Comparison of ENCODE assay signal across 10 cellular contexts in the genomic region with DNA sequence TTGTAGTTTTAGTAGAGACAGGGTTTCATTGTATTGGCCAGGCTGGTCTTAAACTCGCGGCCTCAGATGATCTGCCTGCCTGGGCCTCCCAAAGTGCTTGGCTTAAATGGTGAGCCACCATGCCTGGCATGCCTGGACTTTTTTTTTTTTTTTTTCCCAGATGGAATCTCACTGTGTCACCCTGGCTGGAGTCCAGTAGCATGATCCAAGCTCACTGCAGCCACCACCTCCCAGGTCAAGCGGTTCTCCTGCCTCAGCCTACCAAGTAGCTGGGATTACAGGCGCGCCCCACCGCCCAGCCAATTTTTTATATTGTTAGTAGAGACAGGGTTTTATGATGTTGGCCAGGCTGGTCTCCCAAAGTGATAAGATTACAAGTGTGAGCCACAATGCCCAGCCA. TPM values are rescaled to one million over a fixed set of nuclear protein-coding genes. Genes with fewer than 3 reads are reported as not detected.
A peak's percentile ranks its signal among the peaks of the same experiment; 100 is the strongest.
DNase-seq lines count a peak whose midpoint lies in the region; ATAC-seq and TF ChIP-seq lines count a peak whose summit lies in the region.
"Had no signal": no experiment of that assay in that cellular context is flagged by ENCODE, and none has a peak within 500 bp of the region (broad histone marks: within the 10 kb centered on the region; RNA-seq: fewer than 3 reads in every experiment).

No MANE protein-coding gene starts in this region.

- H3K4me3 ChIP-seq in astrocyte of the spinal cord (ENCODE audit: low read depth, low read length) = no peak overlapping the region
- H3K4me3 ChIP-seq in aorta (ENCODE audit: low read length in 2 of 2) = no peak overlapping the region
- no peak overlapping the region for H3K4me3 ChIP-seq in naive thymus-derived CD4-positive, alpha-beta T cell (ENCODE audit: low read length)
- no peak overlapping the region for H3K4me3 ChIP-seq in H7 (ENCODE audit: insufficient read depth, low read depth, low read length)

- peak overlapping the region in 1 of 2 donors; percentile 21 for H3K4me3 Mint-ChIP-seq in activated T-cell treated with anti-CD3 and anti-CD28 coated beads, Interleukin-2, amount 50 U/mL, for 72 hours
- H3K4me3 Mint-ChIP-seq in naive thymus-derived CD4-positive, alpha-beta T cell = peak overlapping the region in 3 of 10 donors; percentile 4 to 43 (median 31)

- TF ChIP-seq CTCF in astrocyte of the spinal cord (IDR thresholded peaks at IDR 0.05; ENCODE audit: low read depth, low read length) = no peak

- no peaks in the 10 kb centered on the region for H3K27me3 ChIP-seq in aorta (ENCODE audit: control insufficient read depth in 1 of 2, insufficient read depth in 2 of 2, low read length in 1 of 2)
- H3K27me3 ChIP-seq in naive thymus-derived CD4-positive, alpha-beta T cell (ENCODE audit: control insufficient read depth in 2 of 2, insufficient read depth in 2 of 2, low read length in 2 of 2) = no peaks in the 10 kb centered on the region
- no peaks in the 10 kb centered on the region for H3K27me3 ChIP-seq in H7 (ENCODE audit: control insufficient read depth, insufficient read depth, low read length)

- POLR2A ChIA-PET in naive thymus-derived CD4-positive, alpha-beta T cell (lab: Charles Lee) = interaction anchor here (0.5 kb wide), 1 partner anchor 179 kb away, joined by 3 read pairs; no protein-coding TSS in a partner anchor

- H3K9me3 Mint-ChIP-seq in activated T-cell treated with anti-CD3 and anti-CD28 coated beads, Interleukin-2, amount 50 U/mL, for 72 hours = no peaks in the 10 kb centered on the region
- H3K9me3 Mint-ChIP-seq in naive thymus-derived CD4-positive, alpha-beta T cell = no peaks in the 10 kb centered on the region

- peak overlapping the region; percentile 73 for H3K27ac Mint-ChIP-seq in activated T-cell treated with anti-CD3 and anti-CD28 coated beads, Interleukin-2, amount 50 U/mL, for 72 hours
- H3K27ac Mint-ChIP-seq in naive thymus-derived CD4-positive, alpha-beta T cell = peak overlapping the region in 4 of 9 donors; percentile 57 to 65 (median 58)

- CTCF ChIA-PET in naive thymus-derived CD4-positive, alpha-beta T cell (lab: Charles Lee) = no interaction called here

- peaks cover 56% of the 10 kb centered on the region for H3K4me1 Mint-ChIP-seq in activated T-cell treated with anti-CD3 and anti-CD28 coated beads, Interleukin-2, amount 50 U/mL, for 72 hours (ENCODE audit: low read depth)
- H3K4me1 Mint-ChIP-seq in naive thymus-derived CD4-positive, alpha-beta T cell = peaks cover 16 to 56% (median 44%) of the 10 kb centered on the region in 7 donors

- no peak for DNase-seq in activated T-cell treated with anti-CD3 and anti-CD28 coated beads, Interleukin-2, amount 50 U/mL, for 72 hours
- no peak for DNase-seq in activated T-cell treated with anti-CD3 and anti-CD28 coated beads, Interleukin-2, amount 50 U/mL, for 48 hours
- peak; percentile 74 for DNase-seq in astrocyte of the spinal cord (ENCODE audit: low read depth, low spot score)
- peak; percentile 69 for DNase-seq in left lobe of liver (ENCODE audit: low spot score)
- DNase-seq in aorta = peak; percentile 76 to 84
- no peak for DNase-seq in naive thymus-derived CD4-positive, alpha-beta T cell
- DNase-seq in H7 = no peak
- DNase-seq: DMS153; stimulated activated CD4-positive, alpha-beta T cell treated with anti-CD3 and anti-CD28 coated beads, Interleukin-12 subunit alpha, Interleukin-12 subunit beta, amount 100 ng/mL, for 4 hours had no signal

- peak overlapping the region in 1 of 2 donors; percentile 81 for H3K27ac ChIP-seq in aorta (ENCODE audit: low read depth in 1 of 2, low read length in 2 of 2)
- no peak overlapping the region for H3K27ac ChIP-seq in naive thymus-derived CD4-positive, alpha-beta T cell (ENCODE audit: low read depth, low read length)

- H3K36me3 Mint-ChIP-seq in activated T-cell treated with anti-CD3 and anti-CD28 coated beads, Interleukin-2, amount 50 U/mL, for 72 hours (ENCODE audit: insufficient read depth in 2 of 2) = peaks cover 0 to 10% of the 10 kb centered on the region in 2 donors
- H3K36me3 Mint-ChIP-seq in naive thymus-derived CD4-positive, alpha-beta T cell = peaks cover 0 to 8% (median 5%) of the 10 kb centered on the region in 5 donors

- WGBS in aorta, 2 donors = 44 to 51% methylated on average over 6 of the region's 6 CpGs

- no peaks in the 10 kb centered on the region for H3K27me3 Mint-ChIP-seq in activated T-cell treated with anti-CD3 and anti-CD28 coated beads, Interleukin-2, amount 50 U/mL, for 72 hours (ENCODE audit: low read depth)
- no peaks in the 10 kb centered on the region for H3K27me3 Mint-ChIP-seq in naive thymus-derived CD4-positive, alpha-beta T cell

- intact Hi-C loops in aorta (cut with DNase I) = no loop called here
- intact Hi-C loops in naive thymus-derived CD4-positive, alpha-beta T cell (cut with micrococcal nuclease) = no loop called here

- in situ Hi-C loops in astrocyte of the spinal cord (cut with HindIII; ENCODE audit: low sequenced_read_pairs) = no loop called here

- ATAC-seq in activated T-cell treated with anti-CD3 and anti-CD28 coated beads, Interleukin-2, amount 50 U/mL, for 72 hours (replicated peaks in 1 of 2) = peak; percentile 36 to 43
- ATAC-seq in left lobe of liver = peak; percentile 92
- peak; percentile 75 for ATAC-seq in aorta (ENCODE audit: low FRiP score)
- ATAC-seq in naive thymus-derived CD4-positive, alpha-beta T cell = no peak
- ATAC-seq in HG02981 (IDR thresholded peaks at IDR 0.05; ENCODE audit: unreplicated experiment) = no peak

- H3K4me1 ChIP-seq in aorta (ENCODE audit: control insufficient read depth in 1 of 2, insufficient read depth in 2 of 2, low read length in 2 of 2) = peaks cover 0 to 2% of the 10 kb centered on the region in 2 donors
- peaks cover 6 to 17% of the 10 kb centered on the region in 2 donors for H3K4me1 ChIP-seq in naive thymus-derived CD4-positive, alpha-beta T cell (ENCODE audit: control insufficient read depth in 2 of 2, insufficient read depth in 2 of 2, low read length in 2 of 2)

- H3K36me3 ChIP-seq in aorta (ENCODE audit: control insufficient read depth in 1 of 2, insufficient read depth in 2 of 2, low read length in 1 of 2) (no peaks in the 10 kb centered on the region), H7 (replicated peaks; ENCODE audit: control insufficient read depth, insufficient read depth, low read length) (no peaks in the 10 kb centered on the region)
- peaks cover 0 to 3% (median 0%) of the 10 kb centered on the region in 3 experiments for H3K36me3 ChIP-seq in naive thymus-derived CD4-positive, alpha-beta T cell (ENCODE audit: control insufficient read depth in 2 of 3, insufficient read depth in 3 of 3, low read length in 3 of 3)

- H3K9me3 ChIP-seq in aorta (ENCODE audit: control insufficient read depth, low read length) = no peaks in the 10 kb centered on the region
- no peaks in the 10 kb centered on the region for H3K9me3 ChIP-seq in naive thymus-derived CD4-positive, alpha-beta T cell (ENCODE audit: control insufficient read depth in 2 of 3, low read length in 3 of 3)

RNA-seq across cellular contexts. Expression of a gene that starts 8.4 kb away (rescaled TPM):
- 10 to 100 TPM; 79.2 to 84.7 TPM for total RNA-seq in activated T-cell treated with anti-CD3 and anti-CD28 coated beads, Interleukin-2, amount 50 U/mL, for 72 hours
- 43.4 TPM for total RNA-seq in left lobe of liver
- 10 to 100 TPM; 56.8 to 59.5 TPM for total RNA-seq in aorta
- 10 to 100 TPM; 26.5 to 30.6 TPM for polyA plus RNA-seq in aorta
- total RNA-seq in naive thymus-derived CD4-positive, alpha-beta T cell = 10 to 100 TPM; 31.1 to 85.0 (median 43.7) TPM
- 10 to 100 TPM; 47.4 to 49.3 TPM for polyA plus RNA-seq in naive thymus-derived CD4-positive, alpha-beta T cell
- total RNA-seq in H7 (2014; rRNA removed; shearing (Covaris generic)) = 26.4 and 31.8 TPM in 2 replicates

Comparison
In these comparisons a context has a peak if more than half of its experiments do, and no peak if none do; other contexts are left out.
1. ATAC-seq: peak in activated T-cell treated with anti-CD3 and anti-CD28 coated beads, Interleukin-2, amount 50 U/mL, for 72 hours (2 of 2), left lobe of liver (single experiment) and aorta (single experiment); none in naive thymus-derived CD4-positive, alpha-beta T cell (single experiment) and HG02981 (single experiment).
2. DNase-seq: peak in astrocyte of the spinal cord (single experiment), left lobe of liver (single experiment) and aorta (2 of 2); none in activated T-cell treated with anti-CD3 and anti-CD28 coated beads, Interleukin-2, amount 50 U/mL, for 72 hours (0 of 2), activated T-cell treated with anti-CD3 and anti-CD28 coated beads, Interleukin-2, amount 50 U/mL, for 48 hours (0 of 2), naive thymus-derived CD4-positive, alpha-beta T cell (0 of 9) and H7 (single experiment).